Comparison of ENCODE assay signal across 19 cellular contexts in the genomic region with DNA sequence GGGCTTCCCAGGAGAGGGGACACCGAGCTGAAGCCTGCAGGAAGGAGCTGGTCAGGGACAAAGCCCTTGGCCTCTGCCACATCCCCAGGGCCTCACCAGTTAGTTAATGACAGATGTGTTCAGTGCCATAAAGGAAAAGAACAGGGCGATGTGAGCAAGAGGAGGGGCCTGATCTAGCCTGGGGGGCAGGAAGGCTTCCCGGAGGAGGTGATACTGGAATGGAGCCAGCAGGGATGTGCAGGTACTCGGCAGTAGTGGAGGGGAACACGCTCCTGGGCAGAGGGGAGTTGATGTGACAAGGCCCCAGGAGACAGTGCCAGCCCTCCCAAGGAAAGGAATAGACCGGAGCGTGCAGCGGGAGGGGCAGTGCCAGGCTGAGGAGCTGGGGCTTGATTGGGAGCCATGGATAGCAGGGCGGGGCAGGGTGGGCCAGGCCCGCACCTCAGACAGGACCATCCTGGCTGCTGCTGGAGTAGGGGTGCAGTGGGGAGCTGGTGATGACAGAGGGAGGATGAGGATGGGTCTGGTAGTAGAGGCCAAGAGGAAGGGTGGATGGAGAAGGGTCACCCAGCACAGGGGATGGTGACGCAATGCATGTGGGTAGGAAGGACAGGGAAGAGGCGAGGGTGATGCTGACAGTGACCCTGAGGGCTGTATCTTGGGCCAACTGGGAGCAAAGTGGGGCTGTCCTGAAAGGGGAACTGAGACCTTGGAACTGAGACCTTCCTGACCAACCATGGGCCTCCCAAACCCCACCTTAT.
DNase-seq lines count a peak whose midpoint lies in the region; ATAC-seq and FAIRE-seq lines count a peak whose summit lies in the region.
"Had no signal": no experiment of that assay in that cellular context is flagged by ENCODE, and none has a peak within 500 bp of the region (broad histone marks: within the 10 kb centered on the region; RNA-seq: fewer than 3 reads in every experiment).

No MANE protein-coding gene starts in this region.

- peak; percentile 5 for FAIRE-seq in urothelium cell line (lab: Jason Lieb, UNC)

- DNase-seq in stimulated activated naive CD8-positive, alpha-beta T cell treated with anti-CD3 and anti-CD28 coated beads, Interleukin-15, amount 100 ng/mL, for 72 hours = no peak
- no peak for DNase-seq in stimulated activated naive CD8-positive, alpha-beta T cell treated with anti-CD3 and anti-CD28 coated beads, Interleukin-15, Interleukin-2, amounts not matched to agents 100 U/mL and 50 U/mL, for 24 hours
- DNase-seq in MV-4-11 (lab: John Stamatoyannopoulos, UW) (peak; percentile 79), epithelial cell of prostate (ENCODE audit: low read depth, low spot score) (no peak), urothelium cell line (ENCODE audit: low spot score) (no peak), DMS79 treated with DMSO at 0.1 percent for 48 hours (lab: John Stamatoyannopoulos, UW) (no peak)
- DNase-seq in effector memory CD8-positive, alpha-beta T cell = no peak
- DNase-seq: CD4-positive, alpha-beta T cell; DMS53; Karpas-422; MM.1S; NCI-H1417; NCI-H2029; NCI-H2171 treated with DMSO at 0.1 percent for 48 hours; NCI-H748 treated with DMSO at 0.1 percent for 48 hours; OCI-M1; RPMI8226; SJCRH30 had no signal

- H3K9me3 Mint-ChIP-seq in stimulated activated naive CD8-positive, alpha-beta T cell treated with anti-CD3 and anti-CD28 coated beads, Interleukin-15, amount 100 ng/mL, for 72 hours = peaks cover 5% of the 10 kb centered on the region in 2 donors
- no peaks in the 10 kb centered on the region for H3K9me3 Mint-ChIP-seq in effector memory CD8-positive, alpha-beta T cell
- H3K9me3 Mint-ChIP-seq: CD4-positive, alpha-beta T cell had no signal

- H3K36me3 Mint-ChIP-seq in effector memory CD8-positive, alpha-beta T cell (ENCODE audit: insufficient read depth) = peaks cover 9% of the 10 kb centered on the region

- ATAC-seq in stimulated activated naive CD8-positive, alpha-beta T cell treated with anti-CD3 and anti-CD28 coated beads, Interleukin-15, amount 100 ng/mL, for 72 hours = no peak
- no peak for ATAC-seq in stimulated activated naive CD8-positive, alpha-beta T cell treated with anti-CD3 and anti-CD28 coated beads, Interleukin-15, Interleukin-2, amounts not matched to agents 100 U/mL and 50 U/mL, for 24 hours
- ATAC-seq in GM19455 (IDR thresholded peaks at IDR 0.05; ENCODE audit: unreplicated experiment) = no peak
- ATAC-seq in effector memory CD8-positive, alpha-beta T cell (replicated peaks) = no peak

- H3K4me3 Mint-ChIP-seq in stimulated activated naive CD8-positive, alpha-beta T cell treated with anti-CD3 and anti-CD28 coated beads, Interleukin-15, amount 100 ng/mL, for 72 hours = no peak overlapping the region
- H3K4me3 Mint-ChIP-seq in effector memory CD8-positive, alpha-beta T cell = no peak overlapping the region
- H3K4me3 Mint-ChIP-seq: CD4-positive, alpha-beta T cell had no signal

- H3K4me1 Mint-ChIP-seq in stimulated activated naive CD8-positive, alpha-beta T cell treated with anti-CD3 and anti-CD28 coated beads, Interleukin-15, amount 100 ng/mL, for 72 hours = peaks cover 18% of the 10 kb centered on the region
- H3K4me1 Mint-ChIP-seq in effector memory CD8-positive, alpha-beta T cell (ENCODE audit: low read depth in 2 of 2) = peaks cover 8 to 10% of the 10 kb centered on the region in 2 donors

- peak overlapping the region; percentile 99 for H3K27ac ChIP-seq in epithelial cell of prostate
- H3K27ac ChIP-seq: SJCRH30 had no signal

- H3K27ac Mint-ChIP-seq in stimulated activated naive CD8-positive, alpha-beta T cell treated with anti-CD3 and anti-CD28 coated beads, Interleukin-15, amount 100 ng/mL, for 72 hours = peak overlapping the region; percentile 81 to 96
- no peak overlapping the region for H3K27ac Mint-ChIP-seq in effector memory CD8-positive, alpha-beta T cell
- H3K27ac Mint-ChIP-seq: CD4-positive, alpha-beta T cell had no signal

- H3K27me3 Mint-ChIP-seq in stimulated activated naive CD8-positive, alpha-beta T cell treated with anti-CD3 and anti-CD28 coated beads, Interleukin-15, amount 100 ng/mL, for 72 hours = no peaks in the 10 kb centered on the region
- H3K27me3 Mint-ChIP-seq in effector memory CD8-positive, alpha-beta T cell = no peaks in the 10 kb centered on the region
- H3K27me3 Mint-ChIP-seq: CD4-positive, alpha-beta T cell had no signal

Comparison
In these comparisons a context has a peak if more than half of its experiments do, and no peak if none do; other contexts are left out.
1. H3K27ac Mint-ChIP-seq: peak in stimulated activated naive CD8-positive, alpha-beta T cell treated with anti-CD3 and anti-CD28 coated beads, Interleukin-15, amount 100 ng/mL, for 72 hours (2 of 2); none in effector memory CD8-positive, alpha-beta T cell (0 of 2).